Comparison of ENCODE assay signal across 1 cellular context in the genomic region with DNA sequence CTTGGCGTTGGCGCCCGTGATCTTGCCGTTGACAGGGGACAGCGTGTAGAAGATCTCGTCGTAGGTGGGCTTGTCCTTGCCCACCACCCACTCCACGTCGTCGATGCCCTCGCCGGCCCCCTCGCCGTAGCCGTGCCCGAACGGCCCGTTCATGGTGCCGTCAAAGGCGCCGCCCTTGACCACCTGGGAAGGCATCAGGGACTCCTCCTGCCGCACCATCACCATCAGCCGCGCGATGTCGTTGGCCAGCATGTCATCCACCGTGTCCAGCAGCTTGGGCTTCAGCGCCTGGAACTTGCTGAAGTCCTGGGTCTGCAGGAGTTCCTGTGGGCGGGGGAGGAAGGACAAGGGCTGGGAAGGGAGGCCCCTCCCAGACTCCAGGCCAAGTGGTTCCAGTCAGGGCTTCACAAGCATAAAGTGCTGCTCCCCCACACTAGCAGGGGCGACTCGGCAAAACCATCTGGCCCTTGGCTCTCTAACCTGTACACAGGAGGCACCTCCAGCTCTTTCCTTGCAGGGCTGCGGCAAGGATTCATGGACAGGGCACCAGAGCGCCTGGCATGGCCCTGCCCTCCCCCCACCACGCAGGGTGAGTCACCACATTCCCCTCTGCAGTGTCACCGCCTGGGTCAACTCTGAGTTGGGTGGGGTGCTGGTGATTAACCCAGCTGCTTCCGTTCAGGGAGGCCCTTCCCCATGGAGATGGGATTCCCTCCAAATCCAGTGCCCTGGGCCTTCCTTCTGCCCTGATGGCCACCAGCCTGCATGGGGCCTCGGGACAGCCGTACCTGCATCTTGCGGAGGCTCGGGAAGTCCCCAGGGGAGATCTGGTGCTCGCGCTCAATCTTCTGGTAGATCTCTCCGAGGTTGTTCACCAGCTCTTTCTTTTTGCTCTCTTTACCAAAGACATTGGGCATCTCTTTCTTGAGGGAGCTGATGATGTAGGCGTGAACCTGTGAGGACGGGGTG.
TF ChIP-seq lines count a peak whose summit lies in the region.

No MANE protein-coding gene starts in this region.

TF ChIP-seq in K562, 482 proteins besides CTCF, POLR2A, EP300 and RAD21 (continued from another document and continues in another):
- TF ChIP-seq ZBTB40 (IDR thresholded peaks at IDR 0.05) (no peak), ZBTB40 (CRISPR knock-in tag; IDR thresholded peaks at IDR 0.05) (no peak), ELF2 (CRISPR knock-in tag; IDR thresholded peaks at IDR 0.05) (no peak), LARP7 (IDR thresholded peaks at IDR 0.05) (no peak), HDGF (IDR thresholded peaks at IDR 0.05) (no peak; the same call in 1 of the 2 replicates), SRSF7 (optimal IDR thresholded peaks at IDR 0.05; ENCODE audit: low read depth, low read length) (no peak), CEBPG (CRISPR knock-in tag; IDR thresholded peaks at IDR 0.05) (no peak), CEBPG (tag; conservative IDR thresholded peaks at IDR 0.05 in 1 of 2, IDR thresholded peaks at IDR 0.05 in 1 of 2) (no peak), PCBP1 (IDR thresholded peaks at IDR 0.05; ENCODE audit: low read depth, low read length, poor library complexity, severe bottlenecking) (peak; percentile 51), ZNF644 (tag; IDR thresholded peaks at IDR 0.05; ENCODE audit: low read depth) (no peak), HDAC3 (IDR thresholded peaks at IDR 0.05; ENCODE audit: borderline replicate concordance, partially characterized antibody) (no peak), POU5F1 (IDR thresholded peaks at IDR 0.05; ENCODE audit: borderline replicate concordance, low read depth, low read length, partially characterized antibody) (no peak), MCM5 (IDR thresholded peaks at IDR 0.05; ENCODE audit: low read depth) (no peak), ZNF445 (CRISPR knock-in tag; IDR thresholded peaks at IDR 0.05; ENCODE audit: low read depth) (no peak), HSF4 (CRISPR knock-in tag; IDR thresholded peaks at IDR 0.05; ENCODE audit: borderline replicate concordance) (no peak), SNRNP70 (optimal IDR thresholded peaks at IDR 0.05; ENCODE audit: low read depth, low read length) (no peak), FOXP4 (CRISPR knock-in tag; IDR thresholded peaks at IDR 0.05; ENCODE audit: borderline replicate concordance) (no peak), TCF7 (IDR thresholded peaks at IDR 0.05; ENCODE audit: borderline replicate concordance) (no peak), MCM7 (IDR thresholded peaks at IDR 0.05) (no peak), CHD4 (IDR thresholded peaks at IDR 0.05; ENCODE audit: insufficient read depth, insufficient replicate concordance, low read depth, low read length, poor library complexity, severe bottlenecking) (no peak), GATA2 (CRISPR knock-in tag; IDR thresholded peaks at IDR 0.05) (0 out of 2 replicates have a peak, but pooled peaks have one; percentile 45), ASH1L (IDR thresholded peaks at IDR 0.05; ENCODE audit: borderline replicate concordance, low read depth, partially characterized antibody) (no peak), IRF1 (CRISPR knock-in tag; IDR thresholded peaks at IDR 0.05; ENCODE audit: borderline replicate concordance) (no peak), LEF1 (IDR thresholded peaks at IDR 0.05) (peak; percentile 87), ILK (tag; IDR thresholded peaks at IDR 0.05; ENCODE audit: borderline replicate concordance, low read depth) (no peak), ZNF140 (CRISPR knock-in tag; IDR thresholded peaks at IDR 0.05) (no peak), CBX8 (IDR thresholded peaks at IDR 0.05; ENCODE audit: borderline replicate concordance, extremely low read depth, low read depth, low read length, poor library complexity, severe bottlenecking) (no peak), EGR1 (conservative IDR thresholded peaks at IDR 0.05) (peak; percentile 60), ILF3 (IDR thresholded peaks at IDR 0.05; ENCODE audit: borderline replicate concordance) (no peak), SMARCE1 (IDR thresholded peaks at IDR 0.05) (peak; percentile 97), ATF7 (IDR thresholded peaks at IDR 0.05) (peak; percentile 74; the same call in 1 of the 2 replicates), CHCHD3 (CRISPR knock-in tag; IDR thresholded peaks at IDR 0.05) (no peak), MIER1 (IDR thresholded peaks at IDR 0.05; ENCODE audit: low read depth) (no peak)
- TF ChIP-seq, protein P1, sequence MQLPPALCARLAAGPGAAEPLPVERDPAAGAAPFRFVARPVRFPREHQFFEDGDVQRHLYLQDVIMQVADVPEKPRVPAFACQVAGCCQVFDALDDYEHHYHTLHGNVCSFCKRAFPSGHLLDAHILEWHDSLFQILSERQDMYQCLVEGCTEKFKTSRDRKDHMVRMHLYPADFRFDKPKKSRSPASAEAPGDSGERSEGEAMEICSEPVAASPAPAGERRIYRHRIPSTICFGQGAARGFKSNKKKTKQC (CRISPR knock-in tag; IDR thresholded peaks at IDR 0.05), result no peak
- TF ChIP-seq, protein P2, sequence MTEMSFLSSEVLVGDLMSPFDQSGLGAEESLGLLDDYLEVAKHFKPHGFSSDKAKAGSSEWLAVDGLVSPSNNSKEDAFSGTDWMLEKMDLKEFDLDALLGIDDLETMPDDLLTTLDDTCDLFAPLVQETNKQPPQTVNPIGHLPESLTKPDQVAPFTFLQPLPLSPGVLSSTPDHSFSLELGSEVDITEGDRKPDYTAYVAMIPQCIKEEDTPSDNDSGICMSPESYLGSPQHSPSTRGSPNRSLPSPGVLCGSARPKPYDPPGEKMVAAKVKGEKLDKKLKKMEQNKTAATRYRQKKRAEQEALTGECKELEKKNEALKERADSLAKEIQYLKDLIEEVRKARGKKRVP (CRISPR knock-in tag; IDR thresholded peaks at IDR 0.05), result no peak
- TF ChIP-seq, protein P3, sequence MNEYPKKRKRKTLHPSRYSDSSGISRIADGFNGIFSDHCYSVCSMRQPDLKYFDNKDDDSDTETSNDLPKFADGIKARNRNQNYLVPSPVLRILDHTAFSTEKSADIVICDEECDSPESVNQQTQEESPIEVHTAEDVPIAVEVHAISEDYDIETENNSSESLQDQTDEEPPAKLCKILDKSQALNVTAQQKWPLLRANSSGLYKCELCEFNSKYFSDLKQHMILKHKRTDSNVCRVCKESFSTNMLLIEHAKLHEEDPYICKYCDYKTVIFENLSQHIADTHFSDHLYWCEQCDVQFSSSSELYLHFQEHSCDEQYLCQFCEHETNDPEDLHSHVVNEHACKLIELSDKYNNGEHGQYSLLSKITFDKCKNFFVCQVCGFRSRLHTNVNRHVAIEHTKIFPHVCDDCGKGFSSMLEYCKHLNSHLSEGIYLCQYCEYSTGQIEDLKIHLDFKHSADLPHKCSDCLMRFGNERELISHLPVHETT (CRISPR knock-in tag; conservative IDR thresholded peaks at IDR 0.05 in 1 of 2, IDR thresholded peaks at IDR 0.05 in 1 of 2), result no peak
- TF ChIP-seq, protein P4, sequence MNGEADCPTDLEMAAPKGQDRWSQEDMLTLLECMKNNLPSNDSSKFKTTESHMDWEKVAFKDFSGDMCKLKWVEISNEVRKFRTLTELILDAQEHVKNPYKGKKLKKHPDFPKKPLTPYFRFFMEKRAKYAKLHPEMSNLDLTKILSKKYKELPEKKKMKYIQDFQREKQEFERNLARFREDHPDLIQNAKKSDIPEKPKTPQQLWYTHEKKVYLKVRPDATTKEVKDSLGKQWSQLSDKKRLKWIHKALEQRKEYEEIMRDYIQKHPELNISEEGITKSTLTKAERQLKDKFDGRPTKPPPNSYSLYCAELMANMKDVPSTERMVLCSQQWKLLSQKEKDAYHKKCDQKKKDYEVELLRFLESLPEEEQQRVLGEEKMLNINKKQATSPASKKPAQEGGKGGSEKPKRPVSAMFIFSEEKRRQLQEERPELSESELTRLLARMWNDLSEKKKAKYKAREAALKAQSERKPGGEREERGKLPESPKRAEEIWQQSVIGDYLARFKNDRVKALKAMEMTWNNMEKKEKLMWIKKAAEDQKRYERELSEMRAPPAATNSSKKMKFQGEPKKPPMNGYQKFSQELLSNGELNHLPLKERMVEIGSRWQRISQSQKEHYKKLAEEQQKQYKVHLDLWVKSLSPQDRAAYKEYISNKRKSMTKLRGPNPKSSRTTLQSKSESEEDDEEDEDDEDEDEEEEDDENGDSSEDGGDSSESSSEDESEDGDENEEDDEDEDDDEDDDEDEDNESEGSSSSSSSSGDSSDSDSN (IDR thresholded peaks at IDR 0.05; ENCODE audit: borderline replicate concordance in 1 of 2, low read depth in 2 of 2, low read length in 2 of 2), result no peak
- TF ChIP-seq, protein P5, sequence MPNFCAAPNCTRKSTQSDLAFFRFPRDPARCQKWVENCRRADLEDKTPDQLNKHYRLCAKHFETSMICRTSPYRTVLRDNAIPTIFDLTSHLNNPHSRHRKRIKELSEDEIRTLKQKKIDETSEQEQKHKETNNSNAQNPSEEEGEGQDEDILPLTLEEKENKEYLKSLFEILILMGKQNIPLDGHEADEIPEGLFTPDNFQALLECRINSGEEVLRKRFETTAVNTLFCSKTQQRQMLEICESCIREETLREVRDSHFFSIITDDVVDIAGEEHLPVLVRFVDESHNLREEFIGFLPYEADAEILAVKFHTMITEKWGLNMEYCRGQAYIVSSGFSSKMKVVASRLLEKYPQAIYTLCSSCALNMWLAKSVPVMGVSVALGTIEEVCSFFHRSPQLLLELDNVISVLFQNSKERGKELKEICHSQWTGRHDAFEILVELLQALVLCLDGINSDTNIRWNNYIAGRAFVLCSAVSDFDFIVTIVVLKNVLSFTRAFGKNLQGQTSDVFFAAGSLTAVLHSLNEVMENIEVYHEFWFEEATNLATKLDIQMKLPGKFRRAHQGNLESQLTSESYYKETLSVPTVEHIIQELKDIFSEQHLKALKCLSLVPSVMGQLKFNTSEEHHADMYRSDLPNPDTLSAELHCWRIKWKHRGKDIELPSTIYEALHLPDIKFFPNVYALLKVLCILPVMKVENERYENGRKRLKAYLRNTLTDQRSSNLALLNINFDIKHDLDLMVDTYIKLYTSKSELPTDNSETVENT (CRISPR knock-in tag; IDR thresholded peaks at IDR 0.05), result no peak
